Comparison of ENCODE assay signal across 9 cellular contexts in the genomic region with DNA sequence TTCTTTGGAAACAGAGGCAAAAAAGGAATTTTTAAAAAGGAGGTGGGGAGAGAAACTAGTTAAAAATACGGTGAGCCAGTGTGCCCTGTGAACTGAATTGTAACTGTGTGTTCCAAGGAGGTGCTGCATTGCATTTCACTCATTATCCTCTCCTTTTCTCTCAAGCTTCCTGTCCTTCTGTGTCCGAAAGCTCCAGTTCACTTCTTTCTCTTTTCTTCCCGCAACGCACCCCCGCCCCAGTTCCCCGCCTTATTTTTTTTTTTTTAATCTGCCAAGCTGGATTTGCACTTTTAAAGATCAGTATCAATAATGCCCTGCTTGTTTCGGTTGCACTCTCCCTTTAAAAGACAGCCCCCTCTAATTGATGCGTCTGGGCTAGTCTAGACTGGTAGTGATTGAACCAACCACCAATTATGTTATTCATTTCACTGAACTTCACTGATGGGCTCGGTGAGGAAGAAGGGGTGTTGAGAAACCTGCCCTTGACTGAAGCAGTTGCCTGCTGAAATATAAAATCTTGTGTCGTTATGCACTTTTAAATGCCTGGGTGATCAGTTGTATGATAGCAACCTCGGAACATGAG. TPM values are rescaled to one million over a fixed set of nuclear protein-coding genes. Genes with fewer than 3 reads are reported as not detected.
DNase-seq lines count a peak whose midpoint lies in the region; ATAC-seq and TF ChIP-seq lines count a peak whose summit lies in the region.
"Had no signal": no experiment of that assay in that cellular context is flagged by ENCODE, and none has a peak within 500 bp of the region (broad histone marks: within the 10 kb centered on the region; RNA-seq: fewer than 3 reads in every experiment).

No MANE protein-coding gene starts in this region.

- H3K4ac ChIP-seq in mesenchymal stem cell (ENCODE audit: low read depth in 1 of 2, low read length in 2 of 2) = peak overlapping the region; percentile 21 to 39

- H3K9me3 Mint-ChIP-seq in CD4-positive, alpha-beta memory T cell = peaks cover 0 to 6% (median 0%) of the 10 kb centered on the region in 8 donors

- POLR2A ChIA-PET in CD4-positive, alpha-beta memory T cell (lab: Charles Lee; ENCODE audit: partially characterized antibody) = no interaction called here

- H3K9me3 ChIP-seq in body of pancreas (no peaks in the 10 kb centered on the region), mesenchymal stem cell (ENCODE audit: control insufficient read depth, low read length) (no peaks in the 10 kb centered on the region), thymus (ENCODE audit: control insufficient read depth) (no peaks in the 10 kb centered on the region)
- H3K9me3 ChIP-seq in CD4-positive, alpha-beta memory T cell (ENCODE audit: control insufficient read depth in 1 of 2, low read length in 2 of 2) = no peaks in the 10 kb centered on the region

- no peak overlapping the region for H3K27ac Mint-ChIP-seq in CD4-positive, alpha-beta memory T cell

- H3K27ac ChIP-seq in body of pancreas (peak overlapping the region in 3 of 4 donors; percentile 45 to 84 (median 76)), mesenchymal stem cell (ENCODE audit: low read length, poor library complexity, severe bottlenecking) (peak overlapping the region; percentile 60), thymus (ENCODE audit: low read depth) (peak overlapping the region; percentile 66)
- H3K27ac ChIP-seq in CD4-positive, alpha-beta memory T cell (ENCODE audit: low read depth, low read length) = no peak overlapping the region

- DNase-seq in NCI-H1105 (lab: John Stamatoyannopoulos, UW) = peak; percentile 90
- no peak for DNase-seq in body of pancreas
- peak; percentile 59 for DNase-seq in mesenchymal stem cell
- DNase-seq in mucosa of gallbladder (ENCODE audit: low spot score) = no peak
- DNase-seq in CD4-positive, alpha-beta memory T cell = no peak
- DNase-seq in activated naive CD4-positive, alpha-beta T cell treated with Interleukin-2 at 50 U/mL for 16 hours = no peak
- DNase-seq: left colon had no signal

- no peak overlapping the region for H3K14ac ChIP-seq in mesenchymal stem cell (ENCODE audit: low read length in 2 of 2)

- H2BK15ac ChIP-seq in mesenchymal stem cell (ENCODE audit: low read depth, poor library complexity, severe bottlenecking) = no peak overlapping the region

- peak overlapping the region; percentile 84 for H4K8ac ChIP-seq in mesenchymal stem cell (ENCODE audit: low read length)

- intact Hi-C loops in body of pancreas (cut with DNase I) = no loop called here
- intact Hi-C loops in CD4-positive, alpha-beta memory T cell (cut with micrococcal nuclease) = no loop called here

- H3K23ac ChIP-seq in mesenchymal stem cell (ENCODE audit: low read length in 2 of 2) = no peak overlapping the region

- H2AK5ac ChIP-seq in mesenchymal stem cell (ENCODE audit: low read length, severe bottlenecking) = no peak overlapping the region

- no peak overlapping the region for H2AFZ ChIP-seq in mesenchymal stem cell (ENCODE audit: low read depth, low read length)

- H3K27me3 ChIP-seq in body of pancreas = no peaks in the 10 kb centered on the region
- no peaks in the 10 kb centered on the region for H3K27me3 ChIP-seq in mesenchymal stem cell (ENCODE audit: control insufficient read depth in 1 of 2, insufficient read depth in 1 of 2, low read length in 2 of 2)
- H3K27me3 ChIP-seq in thymus (ENCODE audit: control insufficient read depth, insufficient read depth) = peaks cover 6% of the 10 kb centered on the region
- H3K27me3 ChIP-seq in CD4-positive, alpha-beta memory T cell (ENCODE audit: insufficient read depth, low read length) = peaks cover 5% of the 10 kb centered on the region

- no peak overlapping the region for H3K4me3 Mint-ChIP-seq in CD4-positive, alpha-beta memory T cell

- no peak for TF ChIP-seq CTCF in body of pancreas (IDR thresholded peaks at IDR 0.05)

- no peak overlapping the region for H2BK5ac ChIP-seq in mesenchymal stem cell (ENCODE audit: low read depth, low read length, poor library complexity, severe bottlenecking)

- H3K36me3 Mint-ChIP-seq in CD4-positive, alpha-beta memory T cell = no peaks in the 10 kb centered on the region

- ATAC-seq in body of pancreas (no peak), HG03354 (IDR thresholded peaks at IDR 0.05; ENCODE audit: poor library complexity, severe bottlenecking, unreplicated experiment) (no peak)
- ATAC-seq: left colon had no signal

- peak overlapping the region; percentile 33 for H3K4me2 ChIP-seq in mesenchymal stem cell (ENCODE audit: low read length, poor library complexity, severe bottlenecking)

- H2BK12ac ChIP-seq in mesenchymal stem cell (ENCODE audit: low read length in 2 of 2) = no peak overlapping the region

- peaks cover 6 to 13% (median 11%) of the 10 kb centered on the region in 4 donors for H3K4me1 Mint-ChIP-seq in CD4-positive, alpha-beta memory T cell

- H3K4me1 ChIP-seq in body of pancreas = peaks cover 7% of the 10 kb centered on the region
- no peaks in the 10 kb centered on the region for H3K4me1 ChIP-seq in mesenchymal stem cell (ENCODE audit: control insufficient read depth, insufficient read depth, low read depth, low read length)
- H3K4me1 ChIP-seq in thymus (ENCODE audit: control insufficient read depth, insufficient read depth, low read length) = no peaks in the 10 kb centered on the region
- peaks cover 5% of the 10 kb centered on the region for H3K4me1 ChIP-seq in CD4-positive, alpha-beta memory T cell (ENCODE audit: insufficient read depth, low read length)

- no peak overlapping the region for H4K91ac ChIP-seq in mesenchymal stem cell (ENCODE audit: low read length)

- H3K4me3 ChIP-seq in body of pancreas = no peak overlapping the region
- H3K4me3 ChIP-seq in mesenchymal stem cell (ENCODE audit: insufficient read depth in 1 of 2, low read depth in 1 of 2, low read length in 2 of 2) = peak overlapping the region in 1 of 2 experiments; percentile 97
- no peak overlapping the region for H3K4me3 ChIP-seq in thymus (ENCODE audit: low read length)
- no peak overlapping the region for H3K4me3 ChIP-seq in CD4-positive, alpha-beta memory T cell (ENCODE audit: low read length in 2 of 2)

- H2BK120ac ChIP-seq in mesenchymal stem cell (ENCODE audit: low read depth, low read length) = no peak overlapping the region

- H3K9ac ChIP-seq in mesenchymal stem cell (ENCODE audit: low read length) = peak overlapping the region; percentile 100

- H3K79me1 ChIP-seq in mesenchymal stem cell (replicated peaks; ENCODE audit: low read length, poor library complexity, severe bottlenecking) = peaks cover 2% of the 10 kb centered on the region

- H3K18ac ChIP-seq in mesenchymal stem cell (ENCODE audit: low read depth in 1 of 2, low read length in 2 of 2) = peak overlapping the region; percentile 28 to 68

- no peak for TF ChIP-seq POLR2A in body of pancreas (IDR thresholded peaks at IDR 0.05)

- WGBS in body of pancreas, 2 donors = 19% methylated on average over 11 of the region's 11 CpGs
- WGBS in mesenchymal stem cell = 34% methylated on average over 8 of the region's 11 CpGs
- WGBS in thymus = 74% methylated on average over 11 of the region's 11 CpGs

- peaks cover 19 to 21% of the 10 kb centered on the region in 2 donors for H3K27me3 Mint-ChIP-seq in CD4-positive, alpha-beta memory T cell

- CTCF ChIA-PET in CD4-positive, alpha-beta memory T cell (lab: Charles Lee; ENCODE audit: partially characterized antibody) = no interaction called here

- H3K36me3 ChIP-seq in body of pancreas (replicated peaks in 1 of 2; ENCODE audit: insufficient read depth in 1 of 2, low read depth in 2 of 2) (no peaks in the 10 kb centered on the region), mesenchymal stem cell (ENCODE audit: control insufficient read depth in 1 of 2, insufficient read depth in 2 of 2, low read depth in 1 of 2, low read length in 2 of 2) (peaks cover 0 to 70% of the 10 kb centered on the region in 2 experiments), thymus (ENCODE audit: control insufficient read depth, insufficient read depth) (no peaks in the 10 kb centered on the region)
- no peaks in the 10 kb centered on the region for H3K36me3 ChIP-seq in CD4-positive, alpha-beta memory T cell (ENCODE audit: insufficient read depth, low read length)

RNA-seq across cellular contexts. Expression of gene BLID, which starts 18.5 kb away (rescaled TPM):
- total RNA-seq in body of pancreas = not detected
- not detected for polyA plus RNA-seq in mesenchymal stem cell (2013, experiment 1 of 2)
- not detected for polyA plus RNA-seq in mesenchymal stem cell (2013, experiment 2 of 2)
- not detected for polyA plus RNA-seq in thymus
- 0.75 TPM for total RNA-seq in mucosa of gallbladder
- not detected for total RNA-seq in CD4-positive, alpha-beta memory T cell
- not detected for polyA plus RNA-seq in CD4-positive, alpha-beta memory T cell
- total RNA-seq: left colon had no signal

Comparison
In these comparisons a context has a peak if more than half of its experiments do, and no peak if none do; other contexts are left out.
1. DNase-seq: peak in NCI-H1105 (single experiment) and mesenchymal stem cell (single experiment); none in body of pancreas (0 of 4), mucosa of gallbladder (single experiment), CD4-positive, alpha-beta memory T cell (0 of 5) and activated naive CD4-positive, alpha-beta T cell treated with Interleukin-2 at 50 U/mL for 16 hours (single experiment).